ENCODE assay signal across 8 cellular contexts in genomic region chr15:99076109-99076508, GRCh38. TPM values are rescaled to one million over a fixed set of nuclear protein-coding genes. Genes with fewer than 3 reads are reported as not detected.
DNase-seq lines count a peak whose midpoint lies in the region; ATAC-seq and TF ChIP-seq lines count a peak whose summit lies in the region.

No MANE protein-coding gene starts in this region.

- peaks cover 6% of the 10 kb centered on the region for H3K4me1 ChIP-seq in CD8-positive, alpha-beta memory T cell (ENCODE audit: insufficient read depth, low read length)
- peaks cover 10% of the 10 kb centered on the region for H3K4me1 ChIP-seq in OCI-LY3 (ENCODE audit: low read length)
- no peaks in the 10 kb centered on the region for H3K4me1 ChIP-seq in vagina

- H3K27ac ChIP-seq in CD8-positive, alpha-beta memory T cell (ENCODE audit: low read depth, low read length): no peak overlapping the region
- H3K27ac ChIP-seq in OCI-LY3 (ENCODE audit: low read length): no peak overlapping the region
- no peak overlapping the region for H3K27ac ChIP-seq in vagina

- TF ChIP-seq CTCF in OCI-LY3 (IDR thresholded peaks at IDR 0.05; ENCODE audit: low read depth, low read length): no peak
- no peak for TF ChIP-seq CTCF in vagina (IDR thresholded peaks at IDR 0.05)

- DNase-seq in CD8-positive, alpha-beta memory T cell: no peak
- DNase-seq in memory B cell (ENCODE audit: low spot score in 2 of 2) (no peak), vagina (ENCODE audit: extremely low spot score in 2 of 2) (no peak)

- H3K4me2 ChIP-seq in OCI-LY3 (ENCODE audit: low read length): peak overlapping the region; percentile 82

- peak; percentile 9 for ATAC-seq in GM19438 (IDR thresholded peaks at IDR 0.05; ENCODE audit: low read depth, unreplicated experiment)
- peak; percentile 46 for ATAC-seq in memory B cell (ENCODE audit: low read depth)
- no peak for ATAC-seq in GM19397 (IDR thresholded peaks at IDR 0.05; ENCODE audit: unreplicated experiment)
- no peak for ATAC-seq in GM18907 (IDR thresholded peaks at IDR 0.05; ENCODE audit: unreplicated experiment)
- no peak for ATAC-seq in GM19463 (IDR thresholded peaks at IDR 0.05; ENCODE audit: unreplicated experiment)

- peaks cover 7 to 9% (median 9%) of the 10 kb centered on the region in 3 donors for H3K4me1 Mint-ChIP-seq in CD8-positive, alpha-beta memory T cell
- H3K4me1 Mint-ChIP-seq in memory B cell: peaks cover 6% of the 10 kb centered on the region

- H3K36me3 Mint-ChIP-seq in CD8-positive, alpha-beta memory T cell: no peaks in the 10 kb centered on the region
- H3K36me3 Mint-ChIP-seq in memory B cell: no peaks in the 10 kb centered on the region

- no peaks in the 10 kb centered on the region for H3K27me3 ChIP-seq in CD8-positive, alpha-beta memory T cell (ENCODE audit: insufficient read depth, low read length, poor library complexity, severe bottlenecking)
- H3K27me3 ChIP-seq in OCI-LY3 (ENCODE audit: low read depth, low read length) (peaks cover 58% of the 10 kb centered on the region), vagina (no peaks in the 10 kb centered on the region)

- no peaks in the 10 kb centered on the region for H3K9me3 ChIP-seq in CD8-positive, alpha-beta memory T cell (ENCODE audit: low read length)
- H3K9me3 ChIP-seq in OCI-LY3 (ENCODE audit: insufficient read depth, low read length) (no peaks in the 10 kb centered on the region), vagina (no peaks in the 10 kb centered on the region)

- CTCF ChIA-PET in CD8-positive, alpha-beta memory T cell (lab: Charles Lee): interaction anchor here (1.0 to 1.8 kb wide), 8 partner anchors 8 to 296 kb away, joined by 3 to 8 read pairs (median 4); no protein-coding TSS in a partner anchor

- peaks cover under 1 to 26% of the 10 kb centered on the region in 2 donors for H3K27me3 Mint-ChIP-seq in CD8-positive, alpha-beta memory T cell
- peaks cover 7% of the 10 kb centered on the region for H3K27me3 Mint-ChIP-seq in memory B cell

- H3K9ac ChIP-seq in OCI-LY3 (ENCODE audit: low read length): peak overlapping the region; percentile 50

- no peaks in the 10 kb centered on the region for H4K20me1 ChIP-seq in OCI-LY3 (ENCODE audit: insufficient read depth, low read length)

- H3K9me3 Mint-ChIP-seq in CD8-positive, alpha-beta memory T cell: no peaks in the 10 kb centered on the region
- no peaks in the 10 kb centered on the region for H3K9me3 Mint-ChIP-seq in memory B cell

- no peaks in the 10 kb centered on the region for H3K79me2 ChIP-seq in OCI-LY3 (ENCODE audit: low read length)

- H3K36me3 ChIP-seq in CD8-positive, alpha-beta memory T cell (ENCODE audit: insufficient read depth, low read length): no peaks in the 10 kb centered on the region
- H3K36me3 ChIP-seq in OCI-LY3 (replicated peaks; ENCODE audit: low read depth, low read length) (no peaks in the 10 kb centered on the region), vagina (no peaks in the 10 kb centered on the region)

- no peak for TF ChIP-seq POLR2A in vagina (IDR thresholded peaks at IDR 0.05)

- peak overlapping the region in 6 of 7 donors; percentile 81 to 93 (median 82) for H3K4me3 Mint-ChIP-seq in CD8-positive, alpha-beta memory T cell
- peak overlapping the region; percentile 86 for H3K4me3 Mint-ChIP-seq in memory B cell

- peak overlapping the region; percentile 89 for H2AFZ ChIP-seq in OCI-LY3 (ENCODE audit: low read depth, low read length)

- intact Hi-C loops in vagina (cut with DNase I): loop anchor here (5.0 to 10.0 kb wide), 2 partner anchors 561 to 634 kb away; no protein-coding TSS in a partner anchor

- no peak overlapping the region for H3K27ac Mint-ChIP-seq in CD8-positive, alpha-beta memory T cell
- H3K27ac Mint-ChIP-seq in memory B cell: no peak overlapping the region

- POLR2A ChIA-PET in CD8-positive, alpha-beta memory T cell (lab: Charles Lee): no interaction called here

- H3K4me3 ChIP-seq in CD8-positive, alpha-beta memory T cell (ENCODE audit: low read length): peak overlapping the region; percentile 84
- peak overlapping the region; percentile 75 for H3K4me3 ChIP-seq in OCI-LY3 (ENCODE audit: low read length)
- peak overlapping the region in 1 of 2 donors; percentile 33 for H3K4me3 ChIP-seq in vagina

RNA-seq across cellular contexts. Expression of gene SYNM, which starts 28.8 kb away (rescaled TPM):
- 1 to 10 TPM; 2.3 to 2.4 TPM for total RNA-seq in CD8-positive, alpha-beta memory T cell
- polyA plus RNA-seq in CD8-positive, alpha-beta memory T cell: 0.56 TPM
- total RNA-seq in vagina: 62.6 TPM

Comparison
In these comparisons a context has a peak if more than half of its experiments do, and no peak if none do; other contexts are left out.
1. ATAC-seq: peak in GM19438 (single experiment) and memory B cell (single experiment); none in GM19397 (single experiment), GM18907 (single experiment) and GM19463 (single experiment).
2. RNA of gene SYNM, which starts 28.8 kb away (total RNA-seq): 62.6 TPM in vagina (single experiment); 2.3 to 2.4 TPM in CD8-positive, alpha-beta memory T cell; every median in the first group is over 10 times any median in the second.